In genomic region chr4:25879991-25880641, GRCh38 we compare ENCODE assay signal across 12 cellular contexts. TPM values are rescaled to one million over a fixed set of nuclear protein-coding genes. Genes with fewer than 3 reads are reported as not detected.
DNase-seq lines count a peak whose midpoint lies in the region; ATAC-seq, FAIRE-seq and TF ChIP-seq lines count a peak whose summit lies in the region.
"Had no signal": no experiment of that assay in that cellular context is flagged by ENCODE, and none has a peak within 500 bp of the region (broad histone marks: within the 10 kb centered on the region; RNA-seq: fewer than 3 reads in every experiment).

No MANE protein-coding gene starts in this region.

- no TSS peak for BruUV-seq in mammary epithelial cell (replicated peaks; lab: Mats Ljungman, UMichigan)

- no peaks in the 10 kb centered on the region for H3K27me3 ChIP-seq in mammary epithelial cell (ENCODE audit: insufficient read depth, low read length)

- no peaks in the 10 kb centered on the region for H4K20me1 ChIP-seq in mammary epithelial cell (ENCODE audit: insufficient read depth, low read length)

- no peaks in the 10 kb centered on the region for H3K9me3 ChIP-seq in mammary epithelial cell (replicated peaks; ENCODE audit: insufficient read depth, low read length)
- no peaks in the 10 kb centered on the region for H3K9me3 ChIP-seq in kidney (ENCODE audit: control insufficient read depth in 1 of 2, low read length in 2 of 2)
- H3K9me3 ChIP-seq: SK-N-SH had no signal

- no peak overlapping the region for H3K4me3 ChIP-seq in fibroblast of villous mesenchyme (ENCODE audit: low read depth, low read length)
- no peak overlapping the region for H3K4me3 ChIP-seq in mammary epithelial cell (replicated peaks in 1 of 3; ENCODE audit: insufficient read depth in 1 of 3, low read depth in 2 of 3, low read length in 3 of 3)
- H3K4me3 ChIP-seq in kidney (ENCODE audit: low read length in 2 of 2): no peak overlapping the region

- no peak overlapping the region for H3K9ac ChIP-seq in mammary epithelial cell (ENCODE audit: insufficient read depth, low read length)
- no peak overlapping the region for H3K9ac ChIP-seq in kidney (ENCODE audit: low read length in 2 of 2)
- H3K9ac ChIP-seq: SK-N-SH had no signal

- CTCF ChIA-PET in mammary epithelial cell (lab: Charles Lee; ENCODE audit: low non-redundant PET) (no interaction called here), T-cell (lab: Charles Lee) (no interaction called here)

- H3K27ac Mint-ChIP-seq in T-cell: no peak overlapping the region
- H3K27ac Mint-ChIP-seq: H9 had no signal

- H3K4me1 ChIP-seq in mammary epithelial cell (ENCODE audit: insufficient read depth, low read length): peaks cover 15% of the 10 kb centered on the region
- no peaks in the 10 kb centered on the region for H3K4me1 ChIP-seq in kidney (ENCODE audit: control insufficient read depth in 1 of 2, insufficient read depth in 1 of 2, low read depth in 1 of 2, low read length in 2 of 2)

- intact Hi-C loops in mammary epithelial cell (cut with micrococcal nuclease): no loop called here
- intact Hi-C loops in kidney (cut with DNase I): no loop called here

- H3K9me3 Mint-ChIP-seq in T-cell: peaks cover 0 to 9% (median 0%) of the 10 kb centered on the region in 3 donors
- H3K9me3 Mint-ChIP-seq: H9 had no signal

- dilution Hi-C loops in mammary epithelial cell (cut with HindIII; ENCODE audit: low sequenced_read_pairs): no loop called here

- POLR2A ChIA-PET in T-cell (lab: Charles Lee): no interaction called here

- FAIRE-seq in kidney (lab: Jason Lieb, UNC): no peak

- H3K27ac ChIP-seq in mammary epithelial cell (ENCODE audit: insufficient read depth, low read depth, low read length): no peak overlapping the region
- H3K27ac ChIP-seq in kidney (ENCODE audit: low read depth in 2 of 2, low read length in 2 of 2): no peak overlapping the region

- H3K79me2 ChIP-seq in mammary epithelial cell (ENCODE audit: insufficient read depth, low read length): no peaks in the 10 kb centered on the region

- H3K4me2 ChIP-seq in mammary epithelial cell (ENCODE audit: insufficient read depth, low read depth, low read length): no peak overlapping the region
- H3K4me2 ChIP-seq: SK-N-SH had no signal

- no peaks in the 10 kb centered on the region for H3K36me3 ChIP-seq in mammary epithelial cell (ENCODE audit: insufficient read depth, low read length)
- no peaks in the 10 kb centered on the region for H3K36me3 ChIP-seq in kidney (ENCODE audit: control insufficient read depth in 1 of 2, insufficient read depth in 2 of 2, low read length in 2 of 2)

- in situ Hi-C loops in mammary epithelial cell (cut with MboI; ENCODE audit: low sequenced_read_pairs in 2 of 2): no loop called here

- ATAC-seq in GM18517 (IDR thresholded peaks at IDR 0.05; ENCODE audit: unreplicated experiment) (peak; percentile 71), GM21825 (IDR thresholded peaks at IDR 0.05; ENCODE audit: unreplicated experiment) (peak; percentile 51), HG03565 (IDR thresholded peaks at IDR 0.05; ENCODE audit: unreplicated experiment) (peak; percentile 55), T-cell (replicated peaks in 1 of 4) (no peak)

- TF ChIP-seq CTCF in fibroblast of villous mesenchyme (IDR thresholded peaks at IDR 0.05; ENCODE audit: insufficient read depth, low read depth, low read length): no peak
- no peak for TF ChIP-seq CTCF in mammary epithelial cell (conservative IDR thresholded peaks at IDR 0.05 in 1 of 2, IDR thresholded peaks at IDR 0.05 in 1 of 2; ENCODE audit: extremely low read depth in 1 of 2, insufficient read depth in 1 of 2, low read depth in 1 of 2, low read length in 2 of 2)
- no peak for TF ChIP-seq CTCF in kidney (IDR thresholded peaks at IDR 0.05; ENCODE audit: borderline replicate concordance, extremely low read depth, insufficient read depth)

- peaks cover 3 to 13% of the 10 kb centered on the region in 2 donors for H3K27me3 Mint-ChIP-seq in T-cell

- H2AFZ ChIP-seq in mammary epithelial cell (ENCODE audit: low read depth, low read length): no peak overlapping the region

- DNase-seq in fibroblast of villous mesenchyme (ENCODE audit: low read depth) (peak; percentile 14), mammary epithelial cell (no peak), kidney (no peak), NCI-H1417 treated with DMSO at 0.1 percent for 48 hours (lab: John Stamatoyannopoulos, UW) (no peak), T-cell (no peak)
- DNase-seq: H9, NCI-H1694 treated with DMSO at 0.1 percent for 48 hours, SK-N-SH, substantia nigra had no signal

- 77% methylated on average over 7 of the region's 7 CpGs for WGBS in mammary epithelial cell (ENCODE audit: low coverage, missing lambda C conversion rate)

- H3K36me3 Mint-ChIP-seq in T-cell: peaks cover 4% of the 10 kb centered on the region

- H3K4me3 Mint-ChIP-seq in T-cell: no peak overlapping the region
- H3K4me3 Mint-ChIP-seq: H9 had no signal

- H3K4me1 Mint-ChIP-seq in T-cell: peaks cover 0 to 3% (median 0%) of the 10 kb centered on the region in 3 donors

RNA-seq across cellular contexts. Expression of gene SEL1L3, which starts 17.3 kb away (rescaled TPM):
- total RNA-seq in fibroblast of villous mesenchyme (6.0 and 10.3 TPM in 2 replicates), mammary epithelial cell (100 to 1,000 TPM in 1 of 2 donors, 10 to 100 TPM in 1; 25.0 to 101 TPM), kidney (60.3 TPM), T-cell (10 to 100 TPM; 43.6 to 69.9 (median 50.1) TPM)
- polyA plus RNA-seq in mammary epithelial cell (12.4 TPM), kidney (ENCODE audit: insufficient read depth, low read depth, low replicate concordance) (8.2 TPM)
- 28.7 TPM for polyA minus RNA-seq in mammary epithelial cell

RNA-seq across cellular contexts. Expression of gene SMIM20, which starts 33.9 kb away (rescaled TPM):
- 23.3 and 24.2 TPM in 2 replicates for total RNA-seq in fibroblast of villous mesenchyme
- 10 to 100 TPM; 17.3 to 19.7 TPM for total RNA-seq in mammary epithelial cell
- polyA plus RNA-seq in mammary epithelial cell: 12.8 TPM
- not detected for polyA minus RNA-seq in mammary epithelial cell
- total RNA-seq in kidney: 23.8 TPM
- polyA plus RNA-seq in kidney (ENCODE audit: insufficient read depth, low read depth, low replicate concordance): 97.2 TPM
- total RNA-seq in T-cell: 10 to 100 TPM; 13.1 to 19.1 (median 16.0) TPM

Comparison
In these comparisons a context has a peak if more than half of its experiments do, and no peak if none do; other contexts are left out.
1. ATAC-seq: peak in GM18517 (single experiment), GM21825 (single experiment) and HG03565 (single experiment); none in T-cell (0 of 4).